8 cellular contexts compared by ENCODE assay signal in genomic region chr6:135506270-135506997, GRCh38. TPM values are rescaled to one million over a fixed set of nuclear protein-coding genes. Genes with fewer than 3 reads are reported as not detected.
A peak's percentile ranks its signal among the peaks of the same experiment; 100 is the strongest.
DNase-seq lines count a peak whose midpoint lies in the region; ATAC-seq, FAIRE-seq and TF ChIP-seq lines count a peak whose summit lies in the region.

No MANE protein-coding gene starts in this region.

- CTCF ChIA-PET in PC-9 (lab: Charles Lee), result interaction anchor here (0.6 kb wide), 1 partner anchor 951 kb away, joined by 3 read pairs; no protein-coding TSS in a partner anchor

- peak; percentile 81 for TF ChIP-seq CTCF in PC-9 (conservative IDR thresholded peaks at IDR 0.05)

- H3K79me2 ChIP-seq in PC-9 (ENCODE audit: low read depth), result no peaks in the 10 kb centered on the region

- H3K27ac ChIP-seq in PC-9, result no peak overlapping the region

- peaks cover 0 to 3% of the 10 kb centered on the region in 2 donors for H3K36me3 Mint-ChIP-seq in activated T-cell treated with anti-CD3 and anti-CD28 coated beads, Interleukin-2, amount 50 U/mL, for 72 hours (ENCODE audit: insufficient read depth in 2 of 2)

- ATAC-seq in activated T-cell treated with anti-CD3 and anti-CD28 coated beads, Interleukin-2, amount 50 U/mL, for 72 hours (replicated peaks in 1 of 2), result peak; percentile 88
- peak; percentile 95 for ATAC-seq in GM21619 (IDR thresholded peaks at IDR 0.05; ENCODE audit: unreplicated experiment)

- no peak overlapping the region for H3K27ac Mint-ChIP-seq in activated T-cell treated with anti-CD3 and anti-CD28 coated beads, Interleukin-2, amount 50 U/mL, for 72 hours

- H3K4me1 Mint-ChIP-seq in activated T-cell treated with anti-CD3 and anti-CD28 coated beads, Interleukin-2, amount 50 U/mL, for 72 hours (ENCODE audit: low read depth), result peaks cover 10% of the 10 kb centered on the region

- DNase-seq in activated T-cell treated with anti-CD3 and anti-CD28 coated beads, Interleukin-2, amount 50 U/mL, for 72 hours, result peak; percentile 8 to 12
- DNase-seq in activated T-cell treated with anti-CD3 and anti-CD28 coated beads, Interleukin-2, amount 50 U/mL, for 48 hours, result no peak
- peak; percentile 33 for DNase-seq in HTR-8/SVneo (ENCODE audit: insufficient read length, low spot score)
- peak; percentile 3 to 45 for DNase-seq in PC-9
- DNase-seq in dermis microvascular lymphatic vessel endothelial cell (ENCODE audit: low read depth in 2 of 2), result peak; percentile 51 to 64
- DNase-seq in HK-2 (ENCODE audit: unreplicated experiment), result no peak

- H3K4me3 ChIP-seq in PC-9 (no peak overlapping the region), mucosa of stomach (ENCODE audit: low read length) (no peak overlapping the region)

- intact Hi-C loops in PC-9 (cut with micrococcal nuclease; ENCODE audit: unreplicated experiment), result loop anchor here (1.0 to 5.0 kb wide), 3 partner anchors 720 to 1046 kb away; partner anchors contain the start of gene MAP7

- no peaks in the 10 kb centered on the region; the same call in 1 of the 2 replicates for H3K4me1 ChIP-seq in PC-9 (replicated peaks; ENCODE audit: insufficient read depth)
- peaks cover 14% of the 10 kb centered on the region for H3K4me1 ChIP-seq in mucosa of stomach (ENCODE audit: control insufficient read depth, insufficient read depth, low read length)

- peak overlapping the region; percentile 15 for H3K9ac ChIP-seq in mucosa of stomach (ENCODE audit: low read length)

- H2AFZ ChIP-seq in PC-9, result no peak overlapping the region

- no peaks in the 10 kb centered on the region for H3K9me2 ChIP-seq in PC-9 (ENCODE audit: insufficient read depth)

- POLR2A ChIA-PET in PC-9 (lab: Charles Lee; ENCODE audit: unreplicated experiment), result no interaction called here

- no peaks in the 10 kb centered on the region for H3K9me3 ChIP-seq in PC-9 (ENCODE audit: insufficient read depth, low read depth)
- H3K9me3 ChIP-seq in mucosa of stomach (ENCODE audit: control insufficient read depth, low read length), result no peaks in the 10 kb centered on the region

- no peaks in the 10 kb centered on the region for H3K9me3 Mint-ChIP-seq in activated T-cell treated with anti-CD3 and anti-CD28 coated beads, Interleukin-2, amount 50 U/mL, for 72 hours

- H3K4me2 ChIP-seq in PC-9, result no peak overlapping the region

- H3K27me3 Mint-ChIP-seq in activated T-cell treated with anti-CD3 and anti-CD28 coated beads, Interleukin-2, amount 50 U/mL, for 72 hours (ENCODE audit: low read depth), result no peaks in the 10 kb centered on the region

- peak overlapping the region in 1 of 2 donors; percentile 38 for H3K4me3 Mint-ChIP-seq in activated T-cell treated with anti-CD3 and anti-CD28 coated beads, Interleukin-2, amount 50 U/mL, for 72 hours

- H3K36me3 ChIP-seq in PC-9 (ENCODE audit: low read depth), result no peaks in the 10 kb centered on the region
- H3K36me3 ChIP-seq in mucosa of stomach (ENCODE audit: control insufficient read depth, insufficient read depth, low read length), result no peaks in the 10 kb centered on the region

- peaks cover 4% of the 10 kb centered on the region; the same call in 1 of the 2 replicates for H3F3A ChIP-seq in PC-9 (ENCODE audit: insufficient read depth, low read depth)

- peak; percentile 85 for FAIRE-seq in HTR-8/SVneo (lab: Jason Lieb, UNC)

- no peaks in the 10 kb centered on the region for H4K20me1 ChIP-seq in PC-9 (ENCODE audit: insufficient read depth)

- no TSS peak for BruUV-seq in PC-9 (replicated peaks; lab: Mats Ljungman, UMichigan)

- H3K27me3 ChIP-seq in PC-9 (ENCODE audit: insufficient read depth, low read depth) (no peaks in the 10 kb centered on the region), mucosa of stomach (ENCODE audit: control insufficient read depth, insufficient read depth, low read length) (no peaks in the 10 kb centered on the region)

RNA-seq across cellular contexts. Expression of gene AHI1, which starts 8.9 kb away (rescaled TPM):
- total RNA-seq in activated T-cell treated with anti-CD3 and anti-CD28 coated beads, Interleukin-2, amount 50 U/mL, for 72 hours, result 10 to 100 TPM; 48.7 to 62.8 TPM
- total RNA-seq in PC-9 (2021) (19.8 and 19.9 TPM in 2 replicates), dermis microvascular lymphatic vessel endothelial cell (5.6 and 8.3 TPM in 2 replicates)

Comparison
In these comparisons a context has a peak if more than half of its experiments do, and no peak if none do; other contexts are left out.
1. DNase-seq: peak in activated T-cell treated with anti-CD3 and anti-CD28 coated beads, Interleukin-2, amount 50 U/mL, for 72 hours (2 of 2), HTR-8/SVneo (single experiment), PC-9 (2 of 2) and dermis microvascular lymphatic vessel endothelial cell (2 of 2); none in activated T-cell treated with anti-CD3 and anti-CD28 coated beads, Interleukin-2, amount 50 U/mL, for 48 hours (0 of 2) and HK-2 (single experiment).